Comparison of ENCODE assay signal across 1 cellular context in the genomic region with DNA sequence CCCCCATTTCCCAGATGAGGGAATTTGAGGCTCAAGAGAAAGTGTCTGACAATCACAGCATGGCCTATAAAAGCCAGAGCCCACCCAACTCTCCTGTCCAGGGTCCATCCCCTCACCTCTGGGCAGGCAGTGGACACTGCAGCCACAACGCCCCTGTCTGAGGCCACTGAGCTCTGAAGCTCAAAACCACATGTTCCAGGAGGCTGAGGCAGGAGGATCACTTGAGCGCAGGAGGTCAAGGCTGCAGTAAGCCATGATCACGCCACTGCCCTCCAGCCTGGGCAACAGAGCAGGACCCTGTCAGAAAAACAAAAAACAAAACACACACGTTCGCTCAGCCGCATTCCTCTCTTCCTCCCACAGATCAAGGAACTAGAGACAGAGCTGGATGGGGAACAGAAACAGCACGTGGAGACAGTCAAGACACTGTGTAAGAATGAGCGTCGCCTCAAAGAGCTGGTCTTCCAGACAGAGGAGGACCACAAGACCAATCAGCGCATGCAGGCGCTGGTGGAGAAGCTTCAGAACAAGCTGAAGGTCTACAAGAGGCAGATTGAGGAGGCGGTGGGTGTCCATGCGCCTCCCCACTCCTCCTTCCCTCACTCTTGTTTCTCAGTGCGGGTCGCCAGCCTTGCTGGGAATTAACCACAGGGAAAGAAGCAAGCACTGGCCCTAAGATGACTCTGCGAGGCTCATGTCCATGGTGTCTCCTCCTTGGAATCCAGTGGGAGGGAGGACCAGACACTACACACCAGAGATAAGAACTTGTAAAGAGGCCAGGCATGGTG.
TF ChIP-seq lines count a peak whose summit lies in the region.

No MANE protein-coding gene starts in this region.

TF ChIP-seq in K562, 482 proteins besides CTCF, POLR2A, EP300 and RAD21:
- TF ChIP-seq CAMTA2 (CRISPR knock-in tag; conservative IDR thresholded peaks at IDR 0.05): no peak
- TF ChIP-seq, protein P1, sequence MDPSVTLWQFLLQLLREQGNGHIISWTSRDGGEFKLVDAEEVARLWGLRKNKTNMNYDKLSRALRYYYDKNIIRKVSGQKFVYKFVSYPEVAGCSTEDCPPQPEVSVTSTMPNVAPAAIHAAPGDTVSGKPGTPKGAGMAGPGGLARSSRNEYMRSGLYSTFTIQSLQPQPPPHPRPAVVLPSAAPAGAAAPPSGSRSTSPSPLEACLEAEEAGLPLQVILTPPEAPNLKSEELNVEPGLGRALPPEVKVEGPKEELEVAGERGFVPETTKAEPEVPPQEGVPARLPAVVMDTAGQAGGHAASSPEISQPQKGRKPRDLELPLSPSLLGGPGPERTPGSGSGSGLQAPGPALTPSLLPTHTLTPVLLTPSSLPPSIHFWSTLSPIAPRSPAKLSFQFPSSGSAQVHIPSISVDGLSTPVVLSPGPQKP (CRISPR knock-in tag; IDR thresholded peaks at IDR 0.05): no peak
- no peak for TF ChIP-seq ZNF165 (CRISPR knock-in tag; IDR thresholded peaks at IDR 0.05; ENCODE audit: borderline replicate concordance)
- TF ChIP-seq CBX5 (IDR thresholded peaks at IDR 0.05; ENCODE audit: borderline replicate concordance, low read depth): no peak
- TF ChIP-seq, protein P2, sequence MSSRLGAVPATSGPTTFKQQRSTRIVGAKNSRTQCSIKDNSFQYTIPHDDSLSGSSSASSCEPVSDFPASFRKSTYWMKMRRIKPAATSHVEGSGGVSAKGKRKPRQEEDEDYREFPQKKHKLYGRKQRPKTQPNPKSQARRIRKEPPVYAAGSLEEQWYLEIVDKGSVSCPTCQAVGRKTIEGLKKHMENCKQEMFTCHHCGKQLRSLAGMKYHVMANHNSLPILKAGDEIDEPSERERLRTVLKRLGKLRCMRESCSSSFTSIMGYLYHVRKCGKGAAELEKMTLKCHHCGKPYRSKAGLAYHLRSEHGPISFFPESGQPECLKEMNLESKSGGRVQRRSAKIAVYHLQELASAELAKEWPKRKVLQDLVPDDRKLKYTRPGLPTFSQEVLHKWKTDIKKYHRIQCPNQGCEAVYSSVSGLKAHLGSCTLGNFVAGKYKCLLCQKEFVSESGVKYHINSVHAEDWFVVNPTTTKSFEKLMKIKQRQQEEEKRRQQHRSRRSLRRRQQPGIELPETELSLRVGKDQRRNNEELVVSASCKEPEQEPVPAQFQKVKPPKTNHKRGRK (tag; IDR thresholded peaks at IDR 0.05): no peak
- TF ChIP-seq, protein P3, sequence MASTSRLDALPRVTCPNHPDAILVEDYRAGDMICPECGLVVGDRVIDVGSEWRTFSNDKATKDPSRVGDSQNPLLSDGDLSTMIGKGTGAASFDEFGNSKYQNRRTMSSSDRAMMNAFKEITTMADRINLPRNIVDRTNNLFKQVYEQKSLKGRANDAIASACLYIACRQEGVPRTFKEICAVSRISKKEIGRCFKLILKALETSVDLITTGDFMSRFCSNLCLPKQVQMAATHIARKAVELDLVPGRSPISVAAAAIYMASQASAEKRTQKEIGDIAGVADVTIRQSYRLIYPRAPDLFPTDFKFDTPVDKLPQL (IDR thresholded peaks at IDR 0.05; ENCODE audit: extremely low read depth, insufficient read length): no peak
- no peak for TF ChIP-seq SETDB1 (IDR thresholded peaks at IDR 0.05; ENCODE audit: low read length)
- TF ChIP-seq, protein P4, sequence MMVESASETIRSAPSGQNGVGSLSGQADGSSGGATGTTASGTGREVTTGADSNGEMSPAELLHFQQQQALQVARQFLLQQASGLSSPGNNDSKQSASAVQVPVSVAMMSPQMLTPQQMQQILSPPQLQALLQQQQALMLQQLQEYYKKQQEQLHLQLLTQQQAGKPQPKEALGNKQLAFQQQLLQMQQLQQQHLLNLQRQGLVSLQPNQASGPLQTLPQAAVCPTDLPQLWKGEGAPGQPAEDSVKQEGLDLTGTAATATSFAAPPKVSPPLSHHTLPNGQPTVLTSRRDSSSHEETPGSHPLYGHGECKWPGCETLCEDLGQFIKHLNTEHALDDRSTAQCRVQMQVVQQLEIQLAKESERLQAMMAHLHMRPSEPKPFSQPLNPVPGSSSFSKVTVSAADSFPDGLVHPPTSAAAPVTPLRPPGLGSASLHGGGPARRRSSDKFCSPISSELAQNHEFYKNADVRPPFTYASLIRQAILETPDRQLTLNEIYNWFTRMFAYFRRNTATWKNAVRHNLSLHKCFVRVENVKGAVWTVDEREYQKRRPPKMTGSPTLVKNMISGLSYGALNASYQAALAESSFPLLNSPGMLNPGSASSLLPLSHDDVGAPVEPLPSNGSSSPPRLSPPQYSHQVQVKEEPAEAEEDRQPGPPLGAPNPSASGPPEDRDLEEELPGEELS (CRISPR knock-in tag; IDR thresholded peaks at IDR 0.05; ENCODE audit: borderline replicate concordance): no peak
- TF ChIP-seq FOS (IDR thresholded peaks at IDR 0.05; ENCODE audit: extremely low read depth, insufficient read length): no peak
- TF ChIP-seq, protein P5, sequence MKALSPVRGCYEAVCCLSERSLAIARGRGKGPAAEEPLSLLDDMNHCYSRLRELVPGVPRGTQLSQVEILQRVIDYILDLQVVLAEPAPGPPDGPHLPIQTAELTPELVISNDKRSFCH (CRISPR knock-in tag; IDR thresholded peaks at IDR 0.05): no peak
- TF ChIP-seq, protein P5 (tag; IDR thresholded peaks at IDR 0.05): no peak
- TF ChIP-seq, protein P6, sequence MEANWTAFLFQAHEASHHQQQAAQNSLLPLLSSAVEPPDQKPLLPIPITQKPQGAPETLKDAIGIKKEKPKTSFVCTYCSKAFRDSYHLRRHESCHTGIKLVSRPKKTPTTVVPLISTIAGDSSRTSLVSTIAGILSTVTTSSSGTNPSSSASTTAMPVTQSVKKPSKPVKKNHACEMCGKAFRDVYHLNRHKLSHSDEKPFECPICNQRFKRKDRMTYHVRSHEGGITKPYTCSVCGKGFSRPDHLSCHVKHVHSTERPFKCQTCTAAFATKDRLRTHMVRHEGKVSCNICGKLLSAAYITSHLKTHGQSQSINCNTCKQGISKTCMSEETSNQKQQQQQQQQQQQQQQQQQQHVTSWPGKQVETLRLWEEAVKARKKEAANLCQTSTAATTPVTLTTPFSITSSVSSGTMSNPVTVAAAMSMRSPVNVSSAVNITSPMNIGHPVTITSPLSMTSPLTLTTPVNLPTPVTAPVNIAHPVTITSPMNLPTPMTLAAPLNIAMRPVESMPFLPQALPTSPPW (CRISPR knock-in tag; IDR thresholded peaks at IDR 0.05): no peak
- TF ChIP-seq MEF2D (tag; conservative IDR thresholded peaks at IDR 0.05; ENCODE audit: low read depth): no peak
- no peak for TF ChIP-seq TRIM24 (IDR thresholded peaks at IDR 0.05)
- no peak for TF ChIP-seq SP1 (CRISPR knock-in tag; IDR thresholded peaks at IDR 0.05)
TF ChIP-seq in K562: peak in this region for 0.
